ENCODE assay signal across 8 cellular contexts in the genomic region with DNA sequence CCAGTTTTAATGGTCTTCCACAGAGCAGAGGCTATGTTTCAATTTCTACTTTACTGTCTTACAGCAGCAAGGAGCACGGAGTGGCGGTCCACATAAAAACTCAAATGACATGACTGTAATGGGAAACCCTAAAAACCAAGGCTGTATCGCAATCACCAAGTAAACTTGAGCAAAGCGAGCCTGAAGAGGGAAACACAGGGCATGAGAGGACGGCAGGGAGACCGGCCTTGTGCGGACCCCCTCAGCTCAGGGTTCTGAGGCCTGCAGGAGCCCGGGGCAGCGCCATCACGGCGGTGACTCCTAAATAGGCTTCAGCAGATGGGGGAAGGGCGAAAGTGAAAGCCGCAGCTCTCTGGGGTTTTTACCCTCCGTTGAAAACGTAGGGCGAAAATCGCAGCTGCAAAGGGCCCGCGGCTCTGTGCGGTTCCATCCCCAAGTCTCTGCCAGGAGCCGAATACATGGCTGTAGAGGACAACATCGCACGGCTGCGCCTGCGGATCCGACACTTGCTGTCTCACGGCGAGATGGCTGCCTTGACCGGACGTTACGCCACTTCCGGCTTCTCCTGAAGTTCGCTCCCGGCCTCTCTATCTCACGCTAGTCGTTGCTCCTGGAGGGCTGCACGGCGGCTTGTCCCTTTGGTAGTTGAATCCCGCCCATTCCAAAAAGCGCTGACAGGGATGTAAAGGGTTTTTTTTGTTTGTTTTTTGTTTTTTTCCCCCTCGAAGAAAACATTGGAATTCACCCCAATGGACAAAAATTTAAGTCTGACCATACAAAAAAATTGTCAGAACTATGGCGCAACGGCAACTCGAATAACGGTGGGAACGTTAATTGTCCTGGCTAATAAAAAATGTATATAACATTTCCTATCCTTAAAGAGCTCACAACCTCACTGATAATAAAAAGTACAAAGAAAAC.
DNase-seq lines count a peak whose midpoint lies in the region; ATAC-seq, FAIRE-seq and TF ChIP-seq lines count a peak whose summit lies in the region.

A gene (minus strand): TSS at position 543 of the 921 bp plus-strand sequence. CDS start 65 bp downstream, at position 478.

- in situ Hi-C loops in astrocyte of the spinal cord (cut with HindIII; ENCODE audit: low sequenced_read_pairs), result no loop called here

- DNase-seq in GM18507 (ENCODE audit: extremely low spot score, insufficient read length, low read depth), result peak; percentile 43
- peak; percentile 96 for DNase-seq in NCI-H2029 (lab: John Stamatoyannopoulos, UW)
- DNase-seq in T1000 (lab: John Stamatoyannopoulos, UW), result peak; percentile 79
- peak; percentile 96 for DNase-seq in astrocyte of the spinal cord (ENCODE audit: low read depth, low spot score)
- DNase-seq in hippocampal formation (lab: John Stamatoyannopoulos, UW), result peak; percentile 94
- peak; percentile 96 for DNase-seq in retina
- no peak for DNase-seq in D721Med (ENCODE audit: insufficient read length, low spot score)

- TF ChIP-seq CTCF in astrocyte of the spinal cord (IDR thresholded peaks at IDR 0.05; ENCODE audit: low read depth, low read length), result no peak
- no peak for TF ChIP-seq CTCF in D721Med (IDR thresholded peaks at IDR 0.05; ENCODE audit: insufficient read depth, missing control alignments)

- FAIRE-seq in GM18507 (lab: Jason Lieb, UNC) (peak; percentile 91), D721Med (lab: Jason Lieb, UNC) (no peak)

- peak within 1 kb of the TSS; percentile 95 for H3K4me3 ChIP-seq in astrocyte of the spinal cord (ENCODE audit: low read depth, low read length)

- ATAC-seq in HG02973 (IDR thresholded peaks at IDR 0.05; ENCODE audit: unreplicated experiment), result peak; percentile 56
